Comparison of ENCODE assay signal across 1 cellular context in the genomic region with DNA sequence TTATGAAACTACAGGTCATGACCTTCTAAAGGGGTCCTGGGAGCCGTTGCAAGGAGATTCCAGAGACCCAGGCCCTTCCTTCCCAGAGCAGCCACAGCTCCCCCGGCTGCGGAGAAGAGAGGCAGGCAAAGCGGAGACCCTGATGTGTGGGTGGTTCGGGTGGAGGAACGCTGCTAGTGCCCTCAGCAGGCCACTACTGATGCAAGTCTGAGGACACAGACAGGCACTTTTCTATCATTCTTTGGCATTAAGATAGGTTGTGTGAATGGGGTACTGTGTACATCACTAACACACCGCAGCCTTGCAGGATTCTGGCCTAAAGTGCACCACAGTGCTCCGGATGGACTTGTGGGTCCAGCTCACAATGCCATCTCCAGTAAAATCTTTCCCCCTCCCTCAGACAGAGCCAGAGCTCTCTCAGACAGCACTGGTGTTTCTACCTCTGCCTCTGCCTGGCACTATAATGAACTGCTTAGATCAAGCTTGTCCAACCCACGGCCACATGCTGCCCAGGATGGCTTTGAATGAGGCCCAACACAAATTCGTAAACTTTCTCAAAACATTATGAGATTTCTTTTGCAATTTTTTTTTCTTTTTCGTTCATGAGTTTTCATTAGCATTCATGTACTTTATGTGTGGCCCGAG.
TF ChIP-seq lines count a peak whose summit lies in the region.

No MANE protein-coding gene starts in this region.

TF ChIP-seq in HepG2, 621 proteins besides CTCF, POLR2A, EP300 and RAD21:
- TF ChIP-seq, protein P1, sequence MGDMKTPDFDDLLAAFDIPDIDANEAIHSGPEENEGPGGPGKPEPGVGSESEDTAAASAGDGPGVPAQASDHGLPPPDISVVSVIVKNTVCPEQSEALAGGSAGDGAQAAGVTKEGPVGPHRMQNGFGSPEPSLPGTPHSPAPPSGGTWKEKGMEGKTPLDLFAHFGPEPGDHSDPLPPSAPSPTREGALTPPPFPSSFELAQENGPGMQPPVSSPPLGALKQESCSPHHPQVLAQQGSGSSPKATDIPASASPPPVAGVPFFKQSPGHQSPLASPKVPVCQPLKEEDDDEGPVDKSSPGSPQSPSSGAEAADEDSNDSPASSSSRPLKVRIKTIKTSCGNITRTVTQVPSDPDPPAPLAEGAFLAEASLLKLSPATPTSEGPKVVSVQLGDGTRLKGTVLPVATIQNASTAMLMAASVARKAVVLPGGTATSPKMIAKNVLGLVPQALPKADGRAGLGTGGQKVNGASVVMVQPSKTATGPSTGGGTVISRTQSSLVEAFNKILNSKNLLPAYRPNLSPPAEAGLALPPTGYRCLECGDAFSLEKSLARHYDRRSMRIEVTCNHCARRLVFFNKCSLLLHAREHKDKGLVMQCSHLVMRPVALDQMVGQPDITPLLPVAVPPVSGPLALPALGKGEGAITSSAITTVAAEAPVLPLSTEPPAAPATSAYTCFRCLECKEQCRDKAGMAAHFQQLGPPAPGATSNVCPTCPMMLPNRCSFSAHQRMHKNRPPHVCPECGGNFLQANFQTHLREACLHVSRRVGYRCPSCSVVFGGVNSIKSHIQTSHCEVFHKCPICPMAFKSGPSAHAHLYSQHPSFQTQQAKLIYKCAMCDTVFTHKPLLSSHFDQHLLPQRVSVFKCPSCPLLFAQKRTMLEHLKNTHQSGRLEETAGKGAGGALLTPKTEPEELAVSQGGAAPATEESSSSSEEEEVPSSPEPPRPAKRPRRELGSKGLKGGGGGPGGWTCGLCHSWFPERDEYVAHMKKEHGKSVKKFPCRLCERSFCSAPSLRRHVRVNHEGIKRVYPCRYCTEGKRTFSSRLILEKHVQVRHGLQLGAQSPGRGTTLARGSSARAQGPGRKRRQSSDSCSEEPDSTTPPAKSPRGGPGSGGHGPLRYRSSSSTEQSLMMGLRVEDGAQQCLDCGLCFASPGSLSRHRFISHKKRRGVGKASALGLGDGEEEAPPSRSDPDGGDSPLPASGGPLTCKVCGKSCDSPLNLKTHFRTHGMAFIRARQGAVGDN (CRISPR knock-in tag; IDR thresholded peaks at IDR 0.05), result 0 out of 2 replicates have a peak, but pooled peaks have one; percentile 13
- TF ChIP-seq SKI (IDR thresholded peaks at IDR 0.05; ENCODE audit: partially characterized antibody), result no peak
- no peak for TF ChIP-seq ZNF614 (CRISPR knock-in tag; IDR thresholded peaks at IDR 0.05; ENCODE audit: borderline replicate concordance)
TF ChIP-seq in HepG2: peak in this region for 1.
